ENCODE assay signal across 8 cellular contexts in genomic region chr1:110672001-110672752, GRCh38. TPM values are rescaled to one million over a fixed set of nuclear protein-coding genes. Genes with fewer than 3 reads are reported as not detected.
DNase-seq lines count a peak whose midpoint lies in the region; ATAC-seq and TF ChIP-seq lines count a peak whose summit lies in the region.

No MANE protein-coding gene starts in this region.

- no peak for TF ChIP-seq POLR2A in lower leg skin (IDR thresholded peaks at IDR 0.05)

- no peak for ATAC-seq in GM21423 (IDR thresholded peaks at IDR 0.05; ENCODE audit: unreplicated experiment)

- 32 to 33% methylated on average over 12 of the region's 12 CpGs for WGBS in lower leg skin, 2 donors

- peak; percentile 10 for DNase-seq in AG08395 (ENCODE audit: low spot score)
- DNase-seq in HT1080 (ENCODE audit: low read depth), result peak; percentile 31
- peak; percentile 78 for DNase-seq in activated CD4-positive, alpha-beta T cell treated with anti-CD3 and anti-CD28 coated beads for 48 hours
- peak; percentile 80 for DNase-seq in effector CD4-positive, alpha-beta T cell
- DNase-seq in stimulated activated CD4-positive, alpha-beta T cell treated with anti-CD3 and anti-CD28 coated beads, Interleukin-15, amount 100 ng/mL, for 24 hours, result peak; percentile 81
- no peak for DNase-seq in DMS79 (lab: John Stamatoyannopoulos, UW)
- DNase-seq in lower leg skin (ENCODE audit: low spot score in 2 of 2), result no peak

- H3K4me3 ChIP-seq in lower leg skin (ENCODE audit: low read depth, poor library complexity, severe bottlenecking), result no peak overlapping the region

- intact Hi-C loops in lower leg skin (cut with DNase I; ENCODE audit: low total_unique reads), result no loop called here

- no peak for TF ChIP-seq CTCF in lower leg skin (IDR thresholded peaks at IDR 0.05)

RNA-seq across cellular contexts. Expression of gene KCNA3, which starts 2.6 kb away (rescaled TPM):
- not detected in 2 replicates for total RNA-seq in HT1080 (2014; rRNA removed; shearing (Covaris generic))
- not detected in 2 replicates for polyA plus RNA-seq in HT1080 (2015; cell fraction: cytosol; rRNA removed)
- polyA plus RNA-seq in HT1080 (2015; cell fraction: nucleus; rRNA removed), result not detected in 2 replicates
- 1 to 10 TPM in 1 of 4 donors, under 1 TPM in 3; 0.30 to 1.0 (median 0.43) TPM for total RNA-seq in lower leg skin

Comparison
In these comparisons a context has a peak if more than half of its experiments do, and no peak if none do; other contexts are left out.
1. DNase-seq: peak in AG08395 (single experiment), HT1080 (single experiment), activated CD4-positive, alpha-beta T cell treated with anti-CD3 and anti-CD28 coated beads for 48 hours (single experiment), effector CD4-positive, alpha-beta T cell (single experiment) and stimulated activated CD4-positive, alpha-beta T cell treated with anti-CD3 and anti-CD28 coated beads, Interleukin-15, amount 100 ng/mL, for 24 hours (single experiment); none in DMS79 (single experiment) and lower leg skin (0 of 2).